Comparison of ENCODE assay signal across 15 cellular contexts in the genomic region with DNA sequence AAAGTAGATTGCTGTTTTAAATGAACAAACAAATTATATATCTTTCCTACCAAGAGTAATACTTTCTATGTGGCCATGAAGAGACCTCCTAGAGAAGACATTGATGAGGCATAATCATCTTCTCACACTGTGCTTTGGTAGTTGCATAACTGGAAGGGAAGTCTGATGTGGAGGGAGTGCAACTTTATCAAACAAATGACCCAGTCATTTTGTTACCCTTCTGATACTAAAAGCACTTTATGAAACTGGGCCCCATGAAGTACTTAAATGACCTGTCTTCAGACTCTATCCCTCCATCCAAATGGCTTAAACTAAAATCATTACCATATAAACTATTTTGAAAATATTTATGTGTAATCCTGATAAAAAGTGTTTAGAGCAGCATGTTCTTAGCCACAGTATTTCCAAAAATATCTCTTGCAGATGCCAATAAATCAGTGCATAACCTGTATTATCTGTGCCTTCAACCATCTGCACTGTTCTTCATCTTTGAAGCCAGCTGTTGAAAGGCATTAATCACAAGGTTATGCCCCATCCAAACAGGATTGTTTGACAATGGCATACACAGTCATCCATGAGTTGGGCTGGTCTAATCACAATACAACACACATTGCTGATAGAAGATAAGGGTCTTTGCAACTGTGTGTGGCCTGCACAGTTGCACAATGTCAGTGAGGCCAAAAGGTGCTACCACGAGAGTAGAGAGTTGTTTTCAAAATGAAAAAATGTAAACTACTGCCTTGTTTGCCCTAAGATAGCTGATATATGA. TPM values are rescaled to one million over a fixed set of nuclear protein-coding genes. Genes with fewer than 3 reads are reported as not detected.
DNase-seq lines count a peak whose midpoint lies in the region; ATAC-seq, FAIRE-seq and TF ChIP-seq lines count a peak whose summit lies in the region.
"Had no signal": no experiment of that assay in that cellular context is flagged by ENCODE, and none has a peak within 500 bp of the region (broad histone marks: within the 10 kb centered on the region; RNA-seq: fewer than 3 reads in every experiment).

No MANE protein-coding gene starts in this region.

- peak; percentile 59 to 92 for ATAC-seq in activated naive CD4-positive, alpha-beta T cell treated with anti-CD3 and anti-CD28 coated beads, Interleukin-2, amount 50 U/mL, for 72 hours
- ATAC-seq in HG02678 (IDR thresholded peaks at IDR 0.05; ENCODE audit: unreplicated experiment) = peak; percentile 67
- peak; percentile 84 for ATAC-seq in stimulated activated effector memory CD8-positive, alpha-beta T cell treated with anti-CD3 and anti-CD28 coated beads, Interleukin-12 subunit alpha, Interleukin-12 subunit beta, amount 100 ng/mL, for 72 hours
- ATAC-seq: body of pancreas, left lung had no signal

- H3K27me3 Mint-ChIP-seq in activated naive CD4-positive, alpha-beta T cell treated with anti-CD3 and anti-CD28 coated beads for 36 hours (ENCODE audit: low read depth) = no peaks in the 10 kb centered on the region

- peaks cover 10% of the 10 kb centered on the region for H3K4me1 Mint-ChIP-seq in activated naive CD4-positive, alpha-beta T cell treated with anti-CD3 and anti-CD28 coated beads for 36 hours (ENCODE audit: low read depth)
- peaks cover 20% of the 10 kb centered on the region for H3K4me1 Mint-ChIP-seq in stimulated activated effector memory CD8-positive, alpha-beta T cell treated with anti-CD3 and anti-CD28 coated beads, Interleukin-12 subunit alpha, Interleukin-12 subunit beta, amount 100 ng/mL, for 72 hours

- no peaks in the 10 kb centered on the region for H3K9me3 Mint-ChIP-seq in activated naive CD4-positive, alpha-beta T cell treated with anti-CD3 and anti-CD28 coated beads, Interleukin-2, amount 50 U/mL, for 72 hours
- no peaks in the 10 kb centered on the region for H3K9me3 Mint-ChIP-seq in activated naive CD4-positive, alpha-beta T cell treated with anti-CD3 and anti-CD28 coated beads for 36 hours
- H3K9me3 Mint-ChIP-seq in stimulated activated effector memory CD8-positive, alpha-beta T cell treated with anti-CD3 and anti-CD28 coated beads, Interleukin-12 subunit alpha, Interleukin-12 subunit beta, amount 100 ng/mL, for 72 hours = no peaks in the 10 kb centered on the region

- peak; percentile 46 for FAIRE-seq in HTR-8/SVneo (lab: Jason Lieb, UNC)

- CTCF ChIA-PET in activated naive CD4-positive, alpha-beta T cell treated with anti-CD3 and anti-CD28 coated beads for 36 hours (lab: Charles Lee) = no interaction called here

- DNase-seq in activated naive CD4-positive, alpha-beta T cell treated with anti-CD3 and anti-CD28 coated beads, Interleukin-2, amount 50 U/mL, for 72 hours (ENCODE audit: low spot score in 2 of 2) = no peak
- no peak for DNase-seq in activated naive CD4-positive, alpha-beta T cell treated with anti-CD3 and anti-CD28 coated beads for 36 hours
- DNase-seq in HTR-8/SVneo (ENCODE audit: insufficient read length, low spot score) (no peak), WERI-Rb-1 (no peak), NCI-H1436 treated with DMSO at 0.1 percent for 48 hours (lab: John Stamatoyannopoulos, UW) (no peak), iPS-NIHi11 (ENCODE audit: low spot score) (no peak)
- DNase-seq in stimulated activated effector memory CD8-positive, alpha-beta T cell treated with anti-CD3 and anti-CD28 coated beads, Interleukin-12 subunit alpha, Interleukin-12 subunit beta, amount 100 ng/mL, for 72 hours (ENCODE audit: low spot score in 2 of 2) = no peak
- DNase-seq: activated CD4-positive, alpha-beta T cell treated with anti-CD3 and anti-CD28 coated beads for 1 hour; body of pancreas; left lung; NCI-H1092 treated with DMSO at 0.1 percent for 48 hours; NCI-H526; nephron progenitor cell had no signal

- no peaks in the 10 kb centered on the region for H3K27me3 ChIP-seq in WERI-Rb-1 (ENCODE audit: insufficient read depth, low read depth, severe bottlenecking)
- H3K27me3 ChIP-seq: body of pancreas, left lung had no signal

- H3K36me3 Mint-ChIP-seq in activated naive CD4-positive, alpha-beta T cell treated with anti-CD3 and anti-CD28 coated beads, Interleukin-2, amount 50 U/mL, for 72 hours = no peaks in the 10 kb centered on the region
- no peaks in the 10 kb centered on the region for H3K36me3 Mint-ChIP-seq in activated naive CD4-positive, alpha-beta T cell treated with anti-CD3 and anti-CD28 coated beads for 36 hours (ENCODE audit: low read depth)
- no peaks in the 10 kb centered on the region for H3K36me3 Mint-ChIP-seq in stimulated activated effector memory CD8-positive, alpha-beta T cell treated with anti-CD3 and anti-CD28 coated beads, Interleukin-12 subunit alpha, Interleukin-12 subunit beta, amount 100 ng/mL, for 72 hours

- no peaks in the 10 kb centered on the region for H3K36me3 ChIP-seq in WERI-Rb-1
- H3K36me3 ChIP-seq: left lung, SJSA1 had no signal

- H3K9me3 ChIP-seq in WERI-Rb-1 (ENCODE audit: severe bottlenecking) = no peaks in the 10 kb centered on the region
- H3K9me3 ChIP-seq: body of pancreas, left lung, SJSA1 had no signal

- no peak overlapping the region for H3K27ac ChIP-seq in WERI-Rb-1
- H3K27ac ChIP-seq: body of pancreas, left lung, SJSA1 had no signal

- TF ChIP-seq CTCF in WERI-Rb-1 (IDR thresholded peaks at IDR 0.05; ENCODE audit: low read depth, low read length) = no peak

- H3K27ac Mint-ChIP-seq in activated naive CD4-positive, alpha-beta T cell treated with anti-CD3 and anti-CD28 coated beads, Interleukin-2, amount 50 U/mL, for 72 hours = no peak overlapping the region
- H3K27ac Mint-ChIP-seq in activated naive CD4-positive, alpha-beta T cell treated with anti-CD3 and anti-CD28 coated beads for 36 hours = no peak overlapping the region
- H3K27ac Mint-ChIP-seq in stimulated activated effector memory CD8-positive, alpha-beta T cell treated with anti-CD3 and anti-CD28 coated beads, Interleukin-12 subunit alpha, Interleukin-12 subunit beta, amount 100 ng/mL, for 72 hours = no peak overlapping the region
- H3K27ac Mint-ChIP-seq: nephron progenitor cell had no signal

- intact Hi-C loops in activated naive CD4-positive, alpha-beta T cell treated with anti-CD3 and anti-CD28 coated beads for 36 hours (cut with micrococcal nuclease) = no loop called here

- no peak overlapping the region for H3K4me3 Mint-ChIP-seq in activated naive CD4-positive, alpha-beta T cell treated with anti-CD3 and anti-CD28 coated beads for 36 hours
- H3K4me3 Mint-ChIP-seq in stimulated activated effector memory CD8-positive, alpha-beta T cell treated with anti-CD3 and anti-CD28 coated beads, Interleukin-12 subunit alpha, Interleukin-12 subunit beta, amount 100 ng/mL, for 72 hours = no peak overlapping the region
- H3K4me3 Mint-ChIP-seq: nephron progenitor cell had no signal

- no peak overlapping the region for H3K4me3 ChIP-seq in WERI-Rb-1 (ENCODE audit: low read depth, low read length)
- H3K4me3 ChIP-seq: body of pancreas, left lung, SJSA1 had no signal

RNA-seq across cellular contexts. Expression of gene MIER3, which starts 31.9 kb away (rescaled TPM):
- total RNA-seq in activated naive CD4-positive, alpha-beta T cell treated with anti-CD3 and anti-CD28 coated beads, Interleukin-2, amount 50 U/mL, for 72 hours = 10 to 100 TPM; 12.4 to 15.5 TPM
- total RNA-seq in activated naive CD4-positive, alpha-beta T cell treated with anti-CD3 and anti-CD28 coated beads for 36 hours = 10 to 100 TPM; 11.1 to 12.3 TPM
